In the genomic region with DNA sequence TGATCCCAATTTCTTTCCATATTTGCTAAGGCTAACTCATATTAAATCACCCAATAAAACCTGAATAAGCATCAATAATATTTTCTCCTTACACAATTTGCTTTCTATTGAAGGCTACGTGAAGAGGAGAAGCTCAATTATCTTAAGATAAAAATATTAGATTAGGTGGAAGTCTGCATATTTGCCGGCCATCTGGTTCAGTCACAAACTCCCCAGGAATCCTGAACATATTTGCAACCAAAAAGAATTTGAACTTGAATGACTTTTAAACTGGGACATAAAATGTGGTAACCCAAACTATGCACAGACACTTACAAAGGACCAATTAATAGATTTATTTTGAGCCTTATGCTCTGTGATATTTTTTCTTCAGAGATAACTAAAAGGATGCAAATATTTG, we compare ENCODE assay signal across 26 cellular contexts.
"Had no signal": no experiment of that assay in that cellular context is flagged by ENCODE, and none has a peak within 500 bp of the region (broad histone marks: within the 10 kb centered on the region; RNA-seq: fewer than 3 reads in every experiment).

No MANE protein-coding gene starts in this region.

- ATAC-seq: activated CD8-positive, alpha-beta T cell treated with anti-CD3 and anti-CD28 coated beads, Interleukin-2, amount 10 ng/mL, durations not matched to agents 7 days and 5 days; activated T-cell treated with anti-CD3 and anti-CD28 coated beads, Interleukin-2, amount 50 U/mL, for 4 hours; effector memory CD8-positive, alpha-beta T cell; gastroesophageal sphincter; left cardiac atrium; pancreas; psoas muscle; stimulated activated naive CD8-positive, alpha-beta T cell treated with anti-CD3 and anti-CD28 coated beads, Interleukin-15, Interleukin-2, amounts not matched to agents 100 U/mL and 50 U/mL, for 24 hours had no signal

- H3K27me3 ChIP-seq: colonic mucosa, dorsolateral prefrontal cortex, esophagus squamous epithelium, gastroesophageal sphincter, neutrophil, pancreas, right atrium auricular region, upper lobe of left lung had no signal

- DNase-seq: activated CD4-positive, alpha-beta T cell treated with anti-CD3 and anti-CD28 coated beads for 1 hour; activated CD4-positive, alpha-beta T cell treated with anti-CD3 and anti-CD28 coated beads, Interleukin-2, amount 50 U/mL, for 1 hour; activated CD8-positive, alpha-beta T cell treated with anti-CD3 and anti-CD28 coated beads, Interleukin-2, amount 10 ng/mL, durations not matched to agents 7 days and 5 days; activated naive CD4-positive, alpha-beta T cell; activated T-cell treated with anti-CD3 and anti-CD28 coated beads, Interleukin-2, amount 50 U/mL, for 4 hours; amygdala; central memory CD4-positive, alpha-beta T cell; colonic mucosa; dorsolateral prefrontal cortex; effector memory CD8-positive, alpha-beta T cell; esophagus squamous epithelium; head of caudate nucleus; islet precursor cell; left cardiac atrium; midbrain; pancreas; psoas muscle; stimulated activated CD4-positive, alpha-beta T cell treated with anti-CD3 and anti-CD28 coated beads, Interleukin-12 subunit alpha, Interleukin-12 subunit beta, amount 100 ng/mL, for 4 hours; stimulated activated CD4-positive, alpha-beta T cell treated with anti-CD3 and anti-CD28 coated beads, Interleukin-4, amount 100 ng/mL, for 4 hours; stimulated activated naive CD8-positive, alpha-beta T cell treated with anti-CD3 and anti-CD28 coated beads, Interleukin-15, Interleukin-2, amounts not matched to agents 100 U/mL and 50 U/mL, for 24 hours; T-helper 2 cell; upper lobe of left lung; WERI-Rb-1 had no signal

- H3K4me1 ChIP-seq: colonic mucosa, esophagus squamous epithelium, gastroesophageal sphincter, pancreas, psoas muscle, right atrium auricular region, upper lobe of left lung had no signal

- H3K9me3 ChIP-seq: colonic mucosa, esophagus squamous epithelium, gastroesophageal sphincter, neutrophil, pancreas, psoas muscle, right atrium auricular region, upper lobe of left lung had no signal

- H3K36me3 ChIP-seq: colonic mucosa, esophagus squamous epithelium, gastroesophageal sphincter, neutrophil, pancreas, right atrium auricular region, upper lobe of left lung, WERI-Rb-1 had no signal

- H3K27ac ChIP-seq: colonic mucosa, dorsolateral prefrontal cortex, esophagus squamous epithelium, gastroesophageal sphincter, neutrophil, pancreas, psoas muscle, right atrium auricular region, upper lobe of left lung, WERI-Rb-1 had no signal

- H3K4me3 ChIP-seq: colonic mucosa, dorsolateral prefrontal cortex, esophagus squamous epithelium, gastroesophageal sphincter, pancreas, psoas muscle, right atrium auricular region, upper lobe of left lung had no signal
